In genomic region chr12:53336137-53336785, GRCh38 we compare ENCODE assay signal across 11 cellular contexts. TPM values are rescaled to one million over a fixed set of nuclear protein-coding genes. Genes with fewer than 3 reads are reported as not detected.
A peak's percentile ranks its signal among the peaks of the same experiment; 100 is the strongest.
DNase-seq lines count a peak whose midpoint lies in the region; ATAC-seq, FAIRE-seq and TF ChIP-seq lines count a peak whose summit lies in the region.
"Had no signal": no experiment of that assay in that cellular context is flagged by ENCODE, and none has a peak within 500 bp of the region (broad histone marks: within the 10 kb centered on the region; RNA-seq: fewer than 3 reads in every experiment).

TSS of gene SP7 (minus strand) at chr12:53336354. CDS start at chr12:53335646, 708 bp downstream.

- BruUV-seq in GM12878 (replicated peaks; lab: Mats Ljungman, UMichigan), result no TSS peak

- H3K4me2 ChIP-seq in GM12878 (ENCODE audit: control insufficient read depth, insufficient read depth), result no peak within 1 kb of the TSS

- H3K27me3 Mint-ChIP-seq in nephron progenitor cell (ENCODE audit: low read depth, poor library complexity), result peaks cover 19% of the 10 kb centered on the region

- peaks cover 5% of the 10 kb centered on the region; the same call in 1 of the 2 replicates for H3K4me1 ChIP-seq in GM12878 (ENCODE audit: control insufficient read depth, insufficient read depth, low read length)
- H3K4me1 ChIP-seq: right lobe of liver had no signal

- peak; percentile 71 for ATAC-seq in GM12878

- H2AFZ ChIP-seq in GM12878 (ENCODE audit: control insufficient read depth, low read depth, low read length), result no peak within 1 kb of the TSS

- in situ Hi-C loops in GM12878 (cut with MboI), result no loop called here

- CTCF ChIA-PET in GM12878 (lab: Yijun Ruan, JAX), result interaction anchor here (2.0 to 4.9 kb wide), 3 partner anchors 9 to 172 kb away, joined by 6 to 30 read pairs (median 22); partner anchors contain the start of gene AAAS

- no peaks in the 10 kb centered on the region for H3K36me3 Mint-ChIP-seq in nephron progenitor cell (ENCODE audit: low read depth)

- H3K4me1 Mint-ChIP-seq in nephron progenitor cell, result peaks cover 64% of the 10 kb centered on the region

- WGBS in GM12878 (ENCODE audit: insufficient coverage, insufficient replicate concordance, low lambda C conversion rate, missing lambda C conversion rate), result 24% methylated on average over 17 of the region's 18 CpGs

- peak; percentile 5 for DNase-seq in GM20000 (ENCODE audit: low spot score)
- peak; percentile 59 for DNase-seq in NCI-H2227 (lab: John Stamatoyannopoulos, UW; ENCODE audit: unreplicated experiment)
- no peak for DNase-seq in GM12878 (ENCODE audit: low read depth, low spot score)
- peak; percentile 26 for DNase-seq in nephron progenitor cell
- no peak for DNase-seq in NAMALWA (ENCODE audit: low spot score)
- no peak for DNase-seq in DMS114 treated with DMSO at 0.1 percent for 48 hours (lab: John Stamatoyannopoulos, UW; ENCODE audit: unreplicated experiment)
- DNase-seq in central memory CD4-positive, alpha-beta T cell, result no peak
- DNase-seq: activated naive CD4-positive, alpha-beta T cell treated with anti-CD3 and anti-CD28 coated beads, Interleukin-2, amount 50 U/mL, for 16 hours; right lobe of liver; T-helper 9 cell had no signal

- H3K4me3 ChIP-seq in GM12878, result no peak within 1 kb of the TSS
- H3K4me3 ChIP-seq: right lobe of liver had no signal

- H3K9ac ChIP-seq in GM12878 (ENCODE audit: control insufficient read depth, insufficient read depth, low read length), result no peak within 1 kb of the TSS

- RAD21 ChIA-PET in GM12878 (lab: Charles Lee; ENCODE audit: unreplicated experiment), result interaction anchor here (1.9 kb wide), 1 partner anchor 9 kb away, joined by 9 read pairs; no protein-coding TSS in a partner anchor

- TF ChIP-seq CTCF in GM20000 (IDR thresholded peaks at IDR 0.05; ENCODE audit: extremely low read depth, missing control alignments) (no peak), GM12878 (IDR thresholded peaks at IDR 0.05 in 2 of 3, conservative IDR thresholded peaks at IDR 0.05 in 1 of 3; ENCODE audit: control insufficient read depth in 2 of 3, extremely low read depth in 1 of 3, insufficient read depth in 1 of 3, low read depth in 3 of 3, low read length in 3 of 3) (no peak), nephron progenitor cell (IDR thresholded peaks at IDR 0.05) (no peak)

- intact Hi-C loops in GM12878 (cut with micrococcal nuclease; ENCODE audit: unreplicated experiment), result no loop called here

- no peaks in the 10 kb centered on the region for H3K9me3 ChIP-seq in GM12878 (replicated peaks; ENCODE audit: control insufficient read depth, insufficient read depth, low read length)
- H3K9me3 ChIP-seq: right lobe of liver had no signal

- peaks cover 2 to 10% of the 10 kb centered on the region in 2 experiments; a peak in 3 of 4 replicates for H3K27me3 ChIP-seq in GM12878 (replicated peaks in 1 of 2; ENCODE audit: control insufficient read depth in 2 of 2, insufficient read depth in 2 of 2, low read length in 1 of 2)
- H3K27me3 ChIP-seq: right lobe of liver had no signal

- SMC1A ChIA-PET in GM12878 (lab: Charles Lee; ENCODE audit: uncharacterized antibody, unreplicated experiment), result interaction anchor here (1.1 kb wide), 1 partner anchor 12 kb away, joined by 4 read pairs; no protein-coding TSS in a partner anchor

- no peaks in the 10 kb centered on the region for H3K79me2 ChIP-seq in GM12878 (ENCODE audit: control insufficient read depth, insufficient read depth, low read length)

- no peaks in the 10 kb centered on the region for H3K9me3 Mint-ChIP-seq in nephron progenitor cell

- H3K27ac ChIP-seq in GM12878 (ENCODE audit: control insufficient read depth, insufficient read depth), result no peak within 1 kb of the TSS
- H3K27ac ChIP-seq: right lobe of liver had no signal

- peak within 1 kb of the TSS; percentile 42 for H3K4me3 Mint-ChIP-seq in nephron progenitor cell

- no peak for TF ChIP-seq EP300 in GM12878 (IDR thresholded peaks at IDR 0.05; ENCODE audit: borderline replicate concordance in 1 of 2, control insufficient read depth in 1 of 2, low read depth in 2 of 2, low read length in 2 of 2)

- TF ChIP-seq POLR2A in GM12878 (IDR thresholded peaks at IDR 0.05; ENCODE audit: low read depth, low read length), result no peak

- no peak within 1 kb of the TSS for H3K27ac Mint-ChIP-seq in nephron progenitor cell

- peak; percentile 18 for FAIRE-seq in GM12878 (lab: Jason Lieb, UNC)

- no peaks in the 10 kb centered on the region for H4K20me1 ChIP-seq in GM12878 (ENCODE audit: control insufficient read depth, insufficient read depth)

- H3K36me3 ChIP-seq in GM12878 (ENCODE audit: control insufficient read depth in 2 of 2, insufficient read depth in 2 of 2, low read length in 1 of 2), result no peaks in the 10 kb centered on the region
- H3K36me3 ChIP-seq: right lobe of liver had no signal

- POLR2A ChIA-PET in GM12878 (lab: Charles Lee), result interaction anchor here (0.5 kb wide), 1 partner anchor 185 kb away, joined by 5 read pairs; no protein-coding TSS in a partner anchor

- no peak for TF ChIP-seq RAD21 in GM12878 (IDR thresholded peaks at IDR 0.05; ENCODE audit: insufficient read depth, low read depth, low read length)

TF ChIP-seq in GM12878, 131 proteins besides CTCF, POLR2A, EP300 and RAD21:
- TF ChIP-seq HDGF (IDR thresholded peaks at IDR 0.05), result 0 out of 2 replicates have a peak, but pooled peaks have one; percentile 30
- no peak for TF ChIP-seq BRCA1 (IDR thresholded peaks at IDR 0.05; ENCODE audit: low read depth, low read length)
- TF ChIP-seq NFIC (IDR thresholded peaks at IDR 0.05; ENCODE audit: low read depth, low read length), result no peak
- no peak for TF ChIP-seq ZNF24 (IDR thresholded peaks at IDR 0.05)
- no peak for TF ChIP-seq NRF1 (conservative IDR thresholded peaks at IDR 0.05; ENCODE audit: low read depth, low read length)
- no peak for TF ChIP-seq EED (IDR thresholded peaks at IDR 0.05; ENCODE audit: low read depth)

RNA-seq across cellular contexts. Expression of gene SP7, which starts in this region (rescaled TPM):
- total RNA-seq in GM12878 (2013; cell fraction: nucleolus; rRNA removed), result not detected in 2 replicates
- total RNA-seq in GM12878 (2014; rRNA removed), result not detected in 2 replicates
- total RNA-seq in GM12878 (2014; rRNA removed; fragmentation: Illumina TruSeq; extraction: Trizol), result not detected in 2 replicates
- total RNA-seq in GM12878 (2021), result not detected in 2 replicates
- polyA plus RNA-seq in GM12878 (2011; ENCODE audit: low read depth), result not detected
- polyA plus RNA-seq in GM12878 (2011; rRNA removed), result not detected in 2 replicates
- not detected in 2 replicates for polyA plus RNA-seq in GM12878 (2011; cell fraction: cytosol; rRNA removed)
- not detected in 2 replicates for polyA plus RNA-seq in GM12878 (2011; cell fraction: nucleus; rRNA removed)
- polyA plus RNA-seq in GM12878 (2012), result not detected in 2 replicates
- polyA plus RNA-seq in GM12878 (2014; fragmentation: Illumina TruSeq; extraction: Trizol), result not detected in 2 replicates
- polyA plus RNA-seq in GM12878 (2014; fragmentation: Nextera tagmentation; extraction: Ambion mirVana), result under 1 TPM in 1 of 2 experiments, not detected in 1; 0.05 TPM
- not detected in 2 replicates for polyA plus RNA-seq in GM12878 (2014; rRNA removed)
- polyA plus RNA-seq in GM12878 (2016; fragmentation: Nextera tagmentation; extraction: Ambion mirVana), result under 1 TPM in 1 of 2 experiments, not detected in 1; 0.11 TPM
- not detected in 2 replicates for polyA minus RNA-seq in GM12878 (2011; rRNA and poly(A)+ RNA removed)
- not detected in 2 replicates for polyA minus RNA-seq in GM12878 (2011; cell fraction: cytosol; rRNA and poly(A)+ RNA removed)
- not detected in 2 replicates for polyA minus RNA-seq in GM12878 (2011; cell fraction: nucleus; rRNA and poly(A)+ RNA removed)
- total RNA-seq: cerebellum, right lobe of liver had no signal

Comparison
In these comparisons a context has a peak if more than half of its experiments do, and no peak if none do; other contexts are left out.
1. Peak in ATAC-seq in GM12878; RNA of the gene not detected or under 1 TPM.
2. DNase-seq: peak in GM20000 (single experiment), NCI-H2227 (single experiment) and nephron progenitor cell (single experiment); none in GM12878 (single experiment), NAMALWA (single experiment), DMS114 treated with DMSO at 0.1 percent for 48 hours (single experiment) and central memory CD4-positive, alpha-beta T cell (single experiment).